ENCODE assay signal across 21 cellular contexts in genomic region chr6:31345026-31345730, GRCh38.
"Had no signal": no experiment of that assay in that cellular context is flagged by ENCODE, and none has a peak within 500 bp of the region (broad histone marks: within the 10 kb centered on the region; RNA-seq: fewer than 3 reads in every experiment).

No MANE protein-coding gene starts in this region.

- H3K27me3 ChIP-seq: gastrocnemius medialis, ovary, upper lobe of left lung had no signal

- H3K27ac Mint-ChIP-seq: activated B cell treated with CpG ODN at 0.5 μM for 24 hours; activated CD4-positive, alpha-beta memory T cell treated with anti-CD3 and anti-CD28 coated beads for 36 hours; activated naive CD4-positive, alpha-beta T cell treated with anti-CD3 and anti-CD28 coated beads for 36 hours; activated naive CD8-positive, alpha-beta T cell treated with anti-CD3 and anti-CD28 coated beads, Interleukin-2, amount 50 U/mL, for 24 hours; activated T-cell treated with anti-CD3 and anti-CD28 coated beads, Interleukin-2, amount 50 U/mL, for 72 hours had no signal

- H3K9me3 ChIP-seq: gastrocnemius medialis, ovary, psoas muscle had no signal

- ATAC-seq: activated naive CD8-positive, alpha-beta T cell treated with anti-CD3 and anti-CD28 coated beads, Interleukin-2, amount 50 U/mL, for 24 hours; activated T-cell treated with anti-CD3 and anti-CD28 coated beads, Interleukin-2, amount 50 U/mL, for 72 hours; gastrocnemius medialis; left cardiac atrium; psoas muscle; right cardiac atrium; stimulated activated naive CD8-positive, alpha-beta T cell treated with anti-CD3 and anti-CD28 coated beads, Interleukin-15, Interleukin-2, amounts not matched to agents 100 U/mL and 50 U/mL, for 24 hours had no signal

- H3K4me3 ChIP-seq: gastrocnemius medialis, ovary, psoas muscle, upper lobe of left lung had no signal

- H3K4me1 ChIP-seq: gastrocnemius medialis, psoas muscle, upper lobe of left lung had no signal

- H3K27ac ChIP-seq: gastrocnemius medialis, ovary, psoas muscle, upper lobe of left lung had no signal

- DNase-seq: activated B cell treated with CpG ODN at 0.5 μM for 24 hours; activated CD4-positive, alpha-beta memory T cell treated with anti-CD3 and anti-CD28 coated beads for 36 hours; activated CD4-positive, alpha-beta T cell treated with anti-CD3 and anti-CD28 coated beads for 4 hours; activated effector memory CD4-positive, alpha-beta T cell treated with Interleukin-2 at 50 U/mL for 16 hours; activated naive CD4-positive, alpha-beta T cell treated with anti-CD3 and anti-CD28 coated beads for 36 hours; activated naive CD8-positive, alpha-beta T cell treated with anti-CD3 and anti-CD28 coated beads, Interleukin-2, amount 50 U/mL, for 24 hours; activated T-cell treated with anti-CD3 and anti-CD28 coated beads, Interleukin-2, amount 50 U/mL, for 72 hours; caudate nucleus; dermis blood vessel endothelial cell; effector CD8-positive, alpha-beta T cell; gastrocnemius medialis; hippocampal formation; left cardiac atrium; naive thymus-derived CD8-positive, alpha-beta T cell; ovary; psoas muscle; right cardiac atrium; stimulated activated CD4-positive, alpha-beta T cell treated with anti-CD3 and anti-CD28 coated beads, Interleukin-4, amount 100 ng/mL, for 24 hours; stimulated activated naive CD8-positive, alpha-beta T cell treated with anti-CD3 and anti-CD28 coated beads, Interleukin-15, Interleukin-2, amounts not matched to agents 100 U/mL and 50 U/mL, for 24 hours; T-helper 9 cell; upper lobe of left lung had no signal

- H3K36me3 ChIP-seq: gastrocnemius medialis, ovary, upper lobe of left lung had no signal

- H3K27me3 Mint-ChIP-seq: activated B cell treated with CpG ODN at 0.5 μM for 24 hours; activated CD4-positive, alpha-beta memory T cell treated with anti-CD3 and anti-CD28 coated beads for 36 hours had no signal

- H3K4me3 Mint-ChIP-seq: activated B cell treated with CpG ODN at 0.5 μM for 24 hours; activated CD4-positive, alpha-beta memory T cell treated with anti-CD3 and anti-CD28 coated beads for 36 hours; activated naive CD4-positive, alpha-beta T cell treated with anti-CD3 and anti-CD28 coated beads for 36 hours; activated naive CD8-positive, alpha-beta T cell treated with anti-CD3 and anti-CD28 coated beads, Interleukin-2, amount 50 U/mL, for 24 hours; activated T-cell treated with anti-CD3 and anti-CD28 coated beads, Interleukin-2, amount 50 U/mL, for 72 hours; naive thymus-derived CD8-positive, alpha-beta T cell had no signal
